Comparison of ENCODE assay signal across 12 cellular contexts in the genomic region with DNA sequence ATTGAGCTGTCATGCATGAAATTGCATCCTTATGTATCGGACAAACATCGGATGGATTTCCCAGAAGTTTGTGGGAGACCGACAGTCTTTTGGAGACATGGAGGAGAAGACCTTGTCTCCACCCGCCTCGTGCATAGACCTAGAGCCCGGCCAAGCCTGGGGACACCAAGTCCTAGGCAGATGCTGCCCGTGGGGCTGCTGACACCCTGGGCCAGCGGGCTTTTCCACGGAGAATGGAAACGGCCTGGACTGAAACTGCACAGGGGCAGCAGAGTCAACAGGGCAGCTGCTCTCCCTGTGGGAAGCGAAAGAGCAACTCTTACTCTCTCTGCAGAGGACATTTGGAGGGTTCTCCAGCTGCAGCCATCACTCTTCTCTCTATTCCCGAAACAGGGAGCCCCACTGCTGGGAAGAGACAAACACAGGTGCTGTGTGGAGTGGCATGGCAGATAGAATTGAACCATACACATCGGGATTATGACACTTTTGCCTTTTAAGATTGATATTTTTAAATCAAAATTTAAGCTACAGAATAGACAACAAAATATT.
A peak's percentile ranks its signal among the peaks of the same experiment; 100 is the strongest.
DNase-seq lines count a peak whose midpoint lies in the region; ATAC-seq and TF ChIP-seq lines count a peak whose summit lies in the region.
"Had no signal": no experiment of that assay in that cellular context is flagged by ENCODE, and none has a peak within 500 bp of the region (broad histone marks: within the 10 kb centered on the region; RNA-seq: fewer than 3 reads in every experiment).

No MANE protein-coding gene starts in this region.

- H3K9me3 ChIP-seq in SK-N-MC (ENCODE audit: low read depth, low read length) (no peaks in the 10 kb centered on the region), uterus (no peaks in the 10 kb centered on the region)
- H3K9me3 ChIP-seq: lower lobe of right lung, pancreas had no signal

- TF ChIP-seq POLR2A in uterus (IDR thresholded peaks at IDR 0.05), result no peak

- H3K27me3 ChIP-seq in uterus, result no peaks in the 10 kb centered on the region
- H3K27me3 ChIP-seq: pancreas had no signal

- intact Hi-C loops in left ventricle myocardium superior (cut with micrococcal nuclease), result no loop called here
- intact Hi-C loops in uterus (cut with DNase I; ENCODE audit: low total_unique reads), result no loop called here

- no peak overlapping the region for H3K9ac ChIP-seq in SK-N-MC (ENCODE audit: insufficient read length)

- H3K4me1 ChIP-seq in uterus, result no peaks in the 10 kb centered on the region
- H3K4me1 ChIP-seq: lower lobe of right lung, pancreas had no signal

- H3K4me3 ChIP-seq in SK-N-MC (peak overlapping the region; percentile 48), uterus (peak overlapping the region; percentile 6 to 12)

- H3K36me3 ChIP-seq in SK-N-MC (ENCODE audit: insufficient read depth, low read length) (no peaks in the 10 kb centered on the region), uterus (no peaks in the 10 kb centered on the region)
- H3K36me3 ChIP-seq: lower lobe of right lung, pancreas had no signal

- ATAC-seq in left ventricle myocardium superior (peak; percentile 47), HG02852 (IDR thresholded peaks at IDR 0.05; ENCODE audit: unreplicated experiment) (no peak)

- H3K27ac ChIP-seq in SK-N-MC, result no peak overlapping the region
- peak overlapping the region; percentile 56 to 60 for H3K27ac ChIP-seq in uterus
- H3K27ac ChIP-seq: lower lobe of right lung, pancreas had no signal

- no peak for TF ChIP-seq CTCF in uterus (IDR thresholded peaks at IDR 0.05)

- DNase-seq in NCI-H510A treated with DMSO at 0.1 percent for 48 hours (lab: John Stamatoyannopoulos, UW), result peak; percentile 33
- DNase-seq in NCI-H510A (lab: John Stamatoyannopoulos, UW), result no peak
- no peak for DNase-seq in SK-N-MC (ENCODE audit: low read depth, low spot score)
- DNase-seq in left ventricle myocardium superior, result no peak
- no peak for DNase-seq in uterus
- no peak for DNase-seq in NCI-H1105 treated with DMSO at 0.1 percent for 48 hours (lab: John Stamatoyannopoulos, UW)
- DNase-seq in COR-L47 (lab: John Stamatoyannopoulos, UW), result no peak
- DNase-seq: dermis blood vessel endothelial cell, lower lobe of right lung, pancreas, T-helper 2 cell had no signal
